In the genomic region with DNA sequence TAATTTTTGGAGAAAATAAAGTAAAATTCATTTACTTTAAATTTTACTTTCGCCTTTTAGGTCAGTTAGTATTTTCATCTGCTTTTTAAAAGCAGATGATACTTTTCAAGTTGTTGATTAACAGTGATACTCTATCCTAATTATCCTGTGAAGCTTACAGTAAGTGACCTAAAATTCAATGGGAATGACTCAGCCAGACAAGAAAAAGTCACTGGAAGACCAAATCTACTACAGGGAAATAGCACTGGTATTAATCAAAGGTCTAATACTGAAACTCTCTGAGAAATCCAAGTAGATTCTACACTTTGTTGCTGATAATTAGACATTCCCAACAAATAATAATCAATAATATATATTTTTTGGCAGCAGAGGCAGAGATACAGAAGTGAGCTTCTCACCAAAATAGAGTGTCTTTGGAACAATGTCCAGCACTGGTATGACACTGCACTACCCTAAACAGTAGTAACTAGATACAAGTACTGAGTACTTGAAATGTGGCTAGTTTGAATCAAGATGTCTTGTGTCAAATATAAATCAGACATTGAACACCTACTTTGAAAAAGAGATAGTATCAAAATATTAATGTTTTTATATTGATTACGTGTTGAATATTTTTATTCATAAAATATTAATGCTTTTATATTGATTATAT, we compare ENCODE assay signal across 21 cellular contexts. TPM values are rescaled to one million over a fixed set of nuclear protein-coding genes. Genes with fewer than 3 reads are reported as not detected.
DNase-seq lines count a peak whose midpoint lies in the region; FAIRE-seq and TF ChIP-seq lines count a peak whose summit lies in the region.
"Had no signal": no experiment of that assay in that cellular context is flagged by ENCODE, and none has a peak within 500 bp of the region (broad histone marks: within the 10 kb centered on the region; RNA-seq: fewer than 3 reads in every experiment).

No MANE protein-coding gene starts in this region.

- dilution Hi-C loops in keratinocyte (cut with MboI; ENCODE audit: extremely low pct_ligation_motif_present, low sequenced_read_pairs): no loop called here

- no peak overlapping the region for H3K4me2 ChIP-seq in keratinocyte (ENCODE audit: control insufficient read depth, extremely low read depth, insufficient read depth, low read depth, low read length)

- H3K27ac ChIP-seq in ACC112 (ENCODE audit: low read depth, low read length): peak overlapping the region; percentile 38; the same call in 1 of the 2 replicates
- H3K27ac ChIP-seq in keratinocyte (ENCODE audit: control insufficient read depth, insufficient read depth, low read length): no peak overlapping the region
- no peak overlapping the region for H3K27ac ChIP-seq in effector memory CD4-positive, alpha-beta T cell (ENCODE audit: insufficient read depth, low read length, poor library complexity, severe bottlenecking)
- H3K27ac ChIP-seq: SJCRH30 had no signal

- DNase-seq in HT1080 (ENCODE audit: low read depth) (peak; percentile 24), cardiac fibroblast (ENCODE audit: low read depth in 2 of 2) (peak; percentile 34 to 53), keratinocyte (ENCODE audit: low read depth, low spot score) (no peak), NCI-H510A (lab: John Stamatoyannopoulos, UW) (no peak), middle frontal gyrus (ENCODE audit: extremely low spot score, low spot score) (no peak), SHP77 (lab: John Stamatoyannopoulos, UW) (no peak)
- DNase-seq in effector memory CD4-positive, alpha-beta T cell: no peak
- DNase-seq: activated CD4-positive, alpha-beta T cell treated with anti-CD3 and anti-CD28 coated beads for 36 hours; activated CD8-positive, alpha-beta memory T cell treated with anti-CD3 and anti-CD28 coated beads, Interleukin-2, amount 50 U/mL, for 4 hours; activated naive CD4-positive, alpha-beta T cell; body of pancreas; effector CD8-positive, alpha-beta T cell; NCI-H187 treated with DMSO at 0.1 percent for 48 hours; NCI-H446; right cardiac atrium; SJCRH30; T1000 had no signal

- H3K79me2 ChIP-seq in ACC112 (ENCODE audit: control insufficient read depth, insufficient read depth, low read length, unreplicated experiment): no peaks in the 10 kb centered on the region
- H3K79me2 ChIP-seq in keratinocyte (ENCODE audit: control insufficient read depth, insufficient read depth, low read length): no peaks in the 10 kb centered on the region

- peak; percentile 23 for FAIRE-seq in keratinocyte (lab: Jason Lieb, UNC)
- FAIRE-seq: G401.6, GM12891 had no signal

- H4K20me1 ChIP-seq in keratinocyte (ENCODE audit: control insufficient read depth, extremely low read depth, insufficient read depth, low read length): no peaks in the 10 kb centered on the region

- TF ChIP-seq CTCF in cardiac fibroblast (IDR thresholded peaks at IDR 0.05; ENCODE audit: low read depth, low read length): no peak
- TF ChIP-seq CTCF in keratinocyte (optimal IDR thresholded peaks at IDR 0.05 in 1 of 3, IDR thresholded peaks at IDR 0.05 in 1 of 3, conservative IDR thresholded peaks at IDR 0.05 in 1 of 3; ENCODE audit: extremely low read depth in 1 of 3, insufficient read depth in 2 of 3, low read length in 3 of 3): no peak

- H3K27me3 ChIP-seq in ACC112 (ENCODE audit: insufficient read depth, low read length): no peaks in the 10 kb centered on the region
- no peaks in the 10 kb centered on the region for H3K27me3 ChIP-seq in keratinocyte (ENCODE audit: control insufficient read depth, extremely low read depth, insufficient read depth, low read length)
- H3K27me3 ChIP-seq in effector memory CD4-positive, alpha-beta T cell (replicated peaks; ENCODE audit: control insufficient read depth, insufficient read depth, low read length, poor library complexity, severe bottlenecking): no peaks in the 10 kb centered on the region
- H3K27me3 ChIP-seq: body of pancreas, SJCRH30 had no signal

- H3K9me1 ChIP-seq in keratinocyte (ENCODE audit: control insufficient read depth, extremely low read depth, insufficient read depth, low read length): no peaks in the 10 kb centered on the region

- no peak overlapping the region for H3K9ac ChIP-seq in keratinocyte (ENCODE audit: control insufficient read depth, extremely low read depth, insufficient read depth, low read length)

- H3K4me1 ChIP-seq in ACC112 (ENCODE audit: control insufficient read depth, insufficient read depth, low read length, unreplicated experiment) (peaks cover 10% of the 10 kb centered on the region), keratinocyte (ENCODE audit: control insufficient read depth, extremely low read depth, insufficient read depth, low read length) (peaks cover 8% of the 10 kb centered on the region)
- H3K4me1 ChIP-seq in effector memory CD4-positive, alpha-beta T cell (ENCODE audit: control insufficient read depth, insufficient read depth, low read length, poor library complexity, severe bottlenecking): no peaks in the 10 kb centered on the region
- H3K4me1 ChIP-seq: HAP-1, SJCRH30 had no signal

- H3K36me3 ChIP-seq in ACC112 (ENCODE audit: insufficient read depth, low read length) (no peaks in the 10 kb centered on the region), keratinocyte (ENCODE audit: control insufficient read depth in 2 of 2, extremely low read depth in 1 of 2, insufficient read depth in 2 of 2, low read length in 2 of 2) (no peaks in the 10 kb centered on the region)
- no peaks in the 10 kb centered on the region for H3K36me3 ChIP-seq in effector memory CD4-positive, alpha-beta T cell (ENCODE audit: control insufficient read depth, insufficient read depth, low read length)
- H3K36me3 ChIP-seq: HAP-1, SJCRH30 had no signal

- H3K4me3 ChIP-seq in ACC112 (ENCODE audit: low read depth, low read length) (no peak overlapping the region), cardiac fibroblast (replicated peaks in 1 of 2; ENCODE audit: low read depth in 2 of 2, low read length in 2 of 2) (no peak overlapping the region), keratinocyte (ENCODE audit: control insufficient read depth in 2 of 3, extremely low read depth in 1 of 3, insufficient read depth in 2 of 3, low read depth in 1 of 3, low read length in 3 of 3) (no peak overlapping the region)
- no peak overlapping the region for H3K4me3 ChIP-seq in effector memory CD4-positive, alpha-beta T cell (ENCODE audit: insufficient read depth, low read depth, low read length, poor library complexity, severe bottlenecking)
- H3K4me3 ChIP-seq: body of pancreas, HAP-1, SJCRH30 had no signal

- H3K9me3 ChIP-seq in keratinocyte (ENCODE audit: control insufficient read depth, low read depth, low read length): no peaks in the 10 kb centered on the region
- H3K9me3 ChIP-seq in effector memory CD4-positive, alpha-beta T cell (ENCODE audit: control insufficient read depth, low read length): no peaks in the 10 kb centered on the region
- H3K9me3 ChIP-seq: body of pancreas, HAP-1, SJCRH30 had no signal

- H2AFZ ChIP-seq in ACC112 (ENCODE audit: low read length, unreplicated experiment) (peak overlapping the region; percentile 33), keratinocyte (ENCODE audit: control insufficient read depth, low read length) (no peak overlapping the region)

RNA-seq across cellular contexts. Expression of gene ELL2, which starts 22.8 kb away (rescaled TPM):
- 45.1 and 61.1 TPM in 2 replicates for total RNA-seq in HT1080 (2014; rRNA removed; shearing (Covaris generic))
- polyA plus RNA-seq in HT1080 (2015; cell fraction: cytosol; rRNA removed): 44.6 and 51.2 TPM in 2 replicates
- polyA plus RNA-seq in HT1080 (2015; cell fraction: nucleus; rRNA removed): 58.5 and 60.5 TPM in 2 replicates
- 74.8 to 100 TPM (median 81.1 TPM) in 3 replicates for polyA plus RNA-seq in keratinocyte
- polyA plus RNA-seq in keratinocyte (2011; ENCODE audit: low read depth): 137 TPM
- polyA plus RNA-seq in keratinocyte (2011; cell fraction: cytosol; rRNA removed): 48.0 and 87.5 TPM in 2 replicates
- polyA plus RNA-seq in keratinocyte (2011; cell fraction: nucleus; rRNA removed): 81.5 and 105 TPM in 2 replicates
- 65.7 and 69.5 TPM in 2 replicates for polyA plus RNA-seq in keratinocyte (2012; ENCODE audit: low replicate concordance)
- polyA minus RNA-seq in keratinocyte: 31.2 to 194 TPM (median 108 TPM) in 3 replicates
- 103 TPM for polyA minus RNA-seq in keratinocyte (2011; cell fraction: cytosol; rRNA and poly(A)+ RNA removed)
- polyA minus RNA-seq in keratinocyte (2011; cell fraction: nucleus; rRNA and poly(A)+ RNA removed): 182 and 311 TPM in 2 replicates

Comparison
In these comparisons a context has a peak if more than half of its experiments do, and no peak if none do; other contexts are left out.
1. DNase-seq: peak in HT1080 (single experiment) and cardiac fibroblast (2 of 2); none in keratinocyte (single experiment), NCI-H510A (single experiment), effector memory CD4-positive, alpha-beta T cell (0 of 3), middle frontal gyrus (single experiment) and SHP77 (0 of 2).